In the genomic region with DNA sequence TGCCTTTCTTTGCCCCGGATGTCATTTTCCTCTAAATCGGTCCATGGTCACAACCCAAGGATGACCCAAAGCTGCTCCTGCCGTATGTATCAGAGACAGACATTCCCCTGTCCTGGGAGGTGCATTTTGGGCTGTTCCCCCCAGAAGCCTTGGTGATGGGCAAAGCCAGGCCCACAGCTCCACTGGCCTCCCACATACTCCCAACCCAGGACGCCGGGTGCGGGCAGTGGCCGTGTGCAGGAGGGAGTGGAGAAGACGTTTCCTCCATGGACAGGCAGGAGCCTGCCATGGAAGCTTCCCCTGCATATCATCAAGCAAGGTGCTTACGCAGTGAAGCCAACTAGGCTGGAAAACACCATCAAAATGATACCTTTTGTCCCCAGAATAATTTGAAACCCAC, we compare ENCODE assay signal across 22 cellular contexts.
"Had no signal": no experiment of that assay in that cellular context is flagged by ENCODE, and none has a peak within 500 bp of the region (broad histone marks: within the 10 kb centered on the region; RNA-seq: fewer than 3 reads in every experiment).

No MANE protein-coding gene starts in this region.

- H3K9me3 ChIP-seq: SJSA1 had no signal

- DNase-seq: Kasumi-1, MM.1S, NCI-H1092 treated with DMSO at 0.1 percent for 48 hours, NCI-H1436, NCI-H187, NCI-H2029, NCI-H2081 treated with DMSO at 0.1 percent for 48 hours, NCI-H226, NCI-H446, NCI-H510A, NCI-H524 treated with DMSO at 0.1 percent for 48 hours, NCI-H69, NCI-H774, Right ventricle myocardium superior, SIG-M5 had no signal

- H3K4me3 ChIP-seq: K562, SJSA1, SK-N-MC had no signal

- ATAC-seq: K562 had no signal

- H3K27me3 ChIP-seq: SJSA1 had no signal

- H3K27ac ChIP-seq: HL-60, KMS-11, RWPE1, SJSA1, SK-N-MC had no signal

- FAIRE-seq: HTR-8/SVneo, K562 had no signal
